In genomic region chr2:28102455-28102874, GRCh38 we compare ENCODE assay signal across 8 cellular contexts.
A peak's percentile ranks its signal among the peaks of the same experiment; 100 is the strongest.
DNase-seq lines count a peak whose midpoint lies in the region; ATAC-seq, FAIRE-seq and TF ChIP-seq lines count a peak whose summit lies in the region.
"Had no signal": no experiment of that assay in that cellular context is flagged by ENCODE, and none has a peak within 500 bp of the region (broad histone marks: within the 10 kb centered on the region; RNA-seq: fewer than 3 reads in every experiment).

No MANE protein-coding gene starts in this region.

- DNase-seq in HTR-8/SVneo (ENCODE audit: insufficient read length, low spot score) (peak; percentile 38), body of pancreas (peak in 1 of 4 donors; percentile 10), kidney tubule cell (ENCODE audit: low spot score) (peak; percentile 33), thoracic aorta (ENCODE audit: low spot score) (no peak), GM10248 (ENCODE audit: extremely low spot score) (no peak), D341Med (ENCODE audit: low spot score) (no peak)
- no peak for DNase-seq in stimulated activated CD4-positive, alpha-beta T cell treated with anti-CD3 and anti-CD28 coated beads, Interleukin-2, amount 100 ng/mL, for 24 hours
- DNase-seq: stimulated activated CD8-positive, alpha-beta memory T cell treated with anti-CD3 and anti-CD28 coated beads, Interleukin-4, amount 100 ng/mL, for 48 hours had no signal

- CTCF ChIA-PET in GM10248 (lab: Yijun Ruan, JAX), result no interaction called here

- peak overlapping the region in 1 of 4 donors; percentile 57 for H3K27ac ChIP-seq in body of pancreas
- peak overlapping the region; percentile 58 to 60 for H3K27ac ChIP-seq in thoracic aorta

- no peaks in the 10 kb centered on the region for H3K4me1 ChIP-seq in body of pancreas
- peaks cover 25 to 56% of the 10 kb centered on the region in 2 donors for H3K4me1 ChIP-seq in thoracic aorta (ENCODE audit: control insufficient read depth in 1 of 2, low read depth in 2 of 2)

- TF ChIP-seq CTCF in body of pancreas (IDR thresholded peaks at IDR 0.05), result no peak
- no peak for TF ChIP-seq CTCF in thoracic aorta (IDR thresholded peaks at IDR 0.05)
- TF ChIP-seq CTCF in GM10248 (IDR thresholded peaks at IDR 0.05; ENCODE audit: control extremely low read depth, extremely low read depth, low read depth, missing control alignments), result no peak

- POLR2A ChIA-PET in GM10248 (lab: Yijun Ruan, JAX), result no interaction called here

- H3K9me3 ChIP-seq in body of pancreas (no peaks in the 10 kb centered on the region), thoracic aorta (no peaks in the 10 kb centered on the region)

- H3K27me3 ChIP-seq in body of pancreas (no peaks in the 10 kb centered on the region), thoracic aorta (replicated peaks; ENCODE audit: insufficient read depth) (no peaks in the 10 kb centered on the region)

- H3K36me3 ChIP-seq in body of pancreas (replicated peaks in 1 of 2; ENCODE audit: insufficient read depth in 1 of 2, low read depth in 2 of 2) (no peaks in the 10 kb centered on the region), thoracic aorta (no peaks in the 10 kb centered on the region)

- WGBS in body of pancreas, 2 donors, result 84 to 100% methylated on average over 1 of the region's 1 CpG

- H3K4me3 ChIP-seq in body of pancreas (no peak overlapping the region), thoracic aorta (peak overlapping the region; percentile 44)

- TF ChIP-seq POLR2A in body of pancreas (IDR thresholded peaks at IDR 0.05), result no peak

- FAIRE-seq in HTR-8/SVneo (lab: Jason Lieb, UNC), result peak; percentile 20

- peak; percentile 50 for ATAC-seq in body of pancreas
- peak; percentile 90 for ATAC-seq in thoracic aorta (ENCODE audit: insufficient number of reproducible peaks, low FRiP score, low read depth)

- intact Hi-C loops in body of pancreas (cut with DNase I), result no loop called here

Comparison
In these comparisons a context has a peak if more than half of its experiments do, and no peak if none do; other contexts are left out.
1. DNase-seq: peak in HTR-8/SVneo (single experiment) and kidney tubule cell (single experiment); none in thoracic aorta (single experiment), GM10248 (single experiment), stimulated activated CD4-positive, alpha-beta T cell treated with anti-CD3 and anti-CD28 coated beads, Interleukin-2, amount 100 ng/mL, for 24 hours (0 of 2) and D341Med (single experiment).